Comparison of ENCODE assay signal across 34 cellular contexts in genomic region chr15:32035285-32035684, GRCh38. TPM values are rescaled to one million over a fixed set of nuclear protein-coding genes. Genes with fewer than 3 reads are reported as not detected.
"Had no signal": no experiment of that assay in that cellular context is flagged by ENCODE, and none has a peak within 500 bp of the region (broad histone marks: within the 10 kb centered on the region; RNA-seq: fewer than 3 reads in every experiment).

No MANE protein-coding gene starts in this region.

- DNase-seq: activated B cell treated with CpG ODN at 0.5 μM for 24 hours; activated CD4-positive, alpha-beta memory T cell treated with anti-CD3 and anti-CD28 coated beads for 36 hours; activated CD4-positive, alpha-beta T cell treated with anti-CD3 and anti-CD28 coated beads for 4 hours; activated CD4-positive, alpha-beta T cell treated with anti-CD3 and anti-CD28 coated beads, Interleukin-2, amount 10 ng/mL, durations not matched to agents 24 days and 14 days; activated CD4-positive, alpha-beta T cell treated with anti-CD3 and anti-CD28 coated beads, Interleukin-2, amount 50 U/mL, for 1 hour; activated CD4-positive, alpha-beta T cell treated with anti-CD3 and anti-CD28 coated beads, Interleukin-2, amount 50 U/mL, for 4 hours; activated CD4-positive, CD25-positive, alpha-beta regulatory T cell treated with anti-CD3 and anti-CD28 coated beads, Interleukin-2, amount 50 U/mL, for 72 hours; activated CD8-positive, alpha-beta memory T cell treated with anti-CD3 and anti-CD28 coated beads, Interleukin-2, amount 50 U/mL, for 4 hours; activated CD8-positive, alpha-beta T cell treated with anti-CD3 and anti-CD28 coated beads for 36 hours; activated effector memory CD4-positive, alpha-beta T cell treated with anti-CD3 and anti-CD28 coated beads, Interleukin-2, amount 50 U/mL, for 16 hours; activated gamma-delta T cell treated with Interleukin-2 at 50 U/mL for 16 hours; activated naive CD4-positive, alpha-beta T cell; activated naive CD4-positive, alpha-beta T cell treated with anti-CD3 and anti-CD28 coated beads for 36 hours; activated naive CD4-positive, alpha-beta T cell treated with anti-CD3 and anti-CD28 coated beads, Interleukin-2, amount 50 U/mL, for 16 hours; activated naive CD8-positive, alpha-beta T cell treated with anti-CD3 and anti-CD28 coated beads for 36 hours; activated T-cell treated with anti-CD3 and anti-CD28 coated beads for 4 hours; activated T-cell treated with anti-CD3 and anti-CD28 coated beads, Interleukin-2, amount 50 U/mL, for 1 hour; activated T-cell treated with anti-CD3 and anti-CD28 coated beads, Interleukin-2, amount 50 U/mL, for 4 hours; activated T-cell treated with anti-CD3 and anti-CD28 coated beads, Interleukin-2, amount 50 U/mL, for 72 hours; adrenal gland; amniotic stem cell; aorta; body of pancreas; brain microvascular endothelial cell; central memory CD4-positive, alpha-beta T cell; T-helper 2 cell; T-helper 9 cell had no signal

- H3K36me3 ChIP-seq: adrenal gland, brain microvascular endothelial cell, breast epithelium had no signal

- FAIRE-seq: astrocyte, TTC549 had no signal

- ATAC-seq: activated CD8-positive, alpha-beta T cell treated with anti-CD3 and anti-CD28 coated beads for 36 hours; activated naive CD4-positive, alpha-beta T cell treated with anti-CD3 and anti-CD28 coated beads, Interleukin-2, amount 50 U/mL, for 72 hours; activated T-cell treated with anti-CD3 and anti-CD28 coated beads, Interleukin-2, amount 50 U/mL, for 4 hours; activated T-cell treated with anti-CD3 and anti-CD28 coated beads, Interleukin-2, amount 50 U/mL, for 72 hours; activated T-helper 17 cell treated with anti-CD3 and anti-CD28 coated beads, Interleukin-2, amount 50 U/mL, for 72 hours; body of pancreas had no signal

- H3K4me3 ChIP-seq: adrenal gland, body of pancreas, breast epithelium had no signal

- H3K27ac ChIP-seq: adrenal gland, body of pancreas, brain microvascular endothelial cell, breast epithelium, VCaP had no signal

- H3K9me3 ChIP-seq: adrenal gland, body of pancreas, breast epithelium had no signal

- H3K27me3 ChIP-seq: body of pancreas had no signal

- H3K4me1 ChIP-seq: adrenal gland, breast epithelium had no signal

RNA-seq across cellular contexts. Expression of gene CHRNA7, which starts 5.0 kb away (rescaled TPM):
- total RNA-seq: activated B cell treated with CpG ODN at 0.5 μM for 24 hours; activated CD4-positive, alpha-beta memory T cell treated with anti-CD3 and anti-CD28 coated beads for 36 hours; activated CD4-positive, alpha-beta T cell treated with anti-CD3 and anti-CD28 coated beads, Interleukin-2, amount 10 ng/mL, durations not matched to agents 24 days and 14 days; activated naive CD4-positive, alpha-beta T cell treated with anti-CD3 and anti-CD28 coated beads for 36 hours; activated T-helper 1 cell treated with anti-CD3 and anti-CD28 coated beads, Interleukin-12 subunit alpha, Interleukin-12 subunit beta, Interleukin-2, Interleukin-4 antibody, amounts not matched to agents 30 ng/mL and 10 ng/mL and 1 ng/mL, durations not matched to agents 14 hours and 24 hours and 36 hours; activated T-helper 17 cell treated with anti-CD3 and anti-CD28 coated beads, Interleukin-2, amount 50 U/mL, for 72 hours had no signal
